Comparison of ENCODE assay signal across 8 cellular contexts in genomic region chr21:29300547-29301138, GRCh38. TPM values are rescaled to one million over a fixed set of nuclear protein-coding genes. Genes with fewer than 3 reads are reported as not detected.
DNase-seq lines count a peak whose midpoint lies in the region; ATAC-seq and TF ChIP-seq lines count a peak whose summit lies in the region.

No MANE protein-coding gene starts in this region.

- peaks cover 4% of the 10 kb centered on the region; the same call in 1 of the 2 replicates for H3K36me3 ChIP-seq in PC-3 (ENCODE audit: low read depth, low read length)
- no peaks in the 10 kb centered on the region for H3K36me3 ChIP-seq in skeletal muscle tissue (ENCODE audit: control insufficient read depth in 3 of 3, insufficient read depth in 3 of 3, low read length in 3 of 3)

- no peaks in the 10 kb centered on the region for H3F3A ChIP-seq in PC-3 (ENCODE audit: low read length, unreplicated experiment)

- peaks cover 6% of the 10 kb centered on the region for H3K27me3 Mint-ChIP-seq in activated T-cell treated with anti-CD3 and anti-CD28 coated beads, Interleukin-2, amount 50 U/mL, for 24 hours

- peak overlapping the region; percentile 33 for H3K27ac ChIP-seq in PC-3 (ENCODE audit: low read length)
- peak overlapping the region; percentile 80 for H3K27ac ChIP-seq in skeletal muscle tissue (ENCODE audit: low read depth, low read length)

- H3K4me3 Mint-ChIP-seq in activated T-cell treated with anti-CD3 and anti-CD28 coated beads, Interleukin-2, amount 50 U/mL, for 24 hours: peak overlapping the region; percentile 84

- BruUV-seq in PC-3 (replicated peaks; lab: Mats Ljungman, UMichigan): no TSS peak

- H4K20me1 ChIP-seq in PC-3 (ENCODE audit: low read length): peaks cover 49% of the 10 kb centered on the region

- peak overlapping the region; percentile 95 for H3K27ac Mint-ChIP-seq in activated T-cell treated with anti-CD3 and anti-CD28 coated beads, Interleukin-2, amount 50 U/mL, for 24 hours

- H3K9me3 Mint-ChIP-seq in activated T-cell treated with anti-CD3 and anti-CD28 coated beads, Interleukin-2, amount 50 U/mL, for 24 hours: peaks cover 10% of the 10 kb centered on the region

- DNase-seq in activated T-cell treated with anti-CD3 and anti-CD28 coated beads, Interleukin-2, amount 50 U/mL, for 24 hours: no peak
- DNase-seq in activated T-cell treated with anti-CD3 and anti-CD28 coated beads for 4 hours: no peak
- peak; percentile 16 for DNase-seq in PC-3
- DNase-seq in fibroblast of pulmonary artery (ENCODE audit: low read depth): no peak
- DNase-seq in LoVo (ENCODE audit: low spot score): no peak
- DNase-seq in NCI-H1436 treated with DMSO at 0.1 percent for 48 hours (lab: John Stamatoyannopoulos, UW): no peak

- peak overlapping the region; percentile 92 for H3K4me2 ChIP-seq in PC-3 (ENCODE audit: low read length)

- peak overlapping the region; percentile 21 for H3K9ac ChIP-seq in PC-3 (ENCODE audit: low read length)
- peak overlapping the region; percentile 69 to 93 (median 89) for H3K9ac ChIP-seq in skeletal muscle tissue (ENCODE audit: low read depth in 1 of 3, low read length in 3 of 3)

- H3K9me2 ChIP-seq in PC-3 (replicated peaks; ENCODE audit: low read length): no peaks in the 10 kb centered on the region

- peaks cover 42% of the 10 kb centered on the region for H3K4me1 ChIP-seq in PC-3 (ENCODE audit: insufficient read depth, low read length)
- H3K4me1 ChIP-seq in skeletal muscle tissue (ENCODE audit: control insufficient read depth in 3 of 3, insufficient read depth in 3 of 3, low read length in 3 of 3): peaks cover 12 to 49% (median 33%) of the 10 kb centered on the region in 3 donors

- TF ChIP-seq CTCF in PC-3 (conservative IDR thresholded peaks at IDR 0.05; ENCODE audit: low read depth, low read length): no peak
- no peak for TF ChIP-seq CTCF in fibroblast of pulmonary artery (IDR thresholded peaks at IDR 0.05; ENCODE audit: low read length, missing control alignments)

- H3K27me3 ChIP-seq in PC-3 (ENCODE audit: low read length) (no peaks in the 10 kb centered on the region), skeletal muscle tissue (ENCODE audit: control insufficient read depth in 3 of 3, insufficient read depth in 3 of 3, low read length in 3 of 3) (no peaks in the 10 kb centered on the region)

- H3K9me3 ChIP-seq in PC-3 (ENCODE audit: low read length) (no peaks in the 10 kb centered on the region), skeletal muscle tissue (ENCODE audit: control insufficient read depth in 3 of 3, low read length in 3 of 3) (no peaks in the 10 kb centered on the region)

- intact Hi-C loops in PC-3 (cut with micrococcal nuclease): no loop called here

- peaks cover 21% of the 10 kb centered on the region for H3K36me3 Mint-ChIP-seq in activated T-cell treated with anti-CD3 and anti-CD28 coated beads, Interleukin-2, amount 50 U/mL, for 24 hours (ENCODE audit: low read depth)

- H3K4me3 ChIP-seq in PC-3 (ENCODE audit: low read length) (peak overlapping the region; percentile 85), fibroblast of pulmonary artery (replicated peaks; ENCODE audit: low read depth, low read length) (peak overlapping the region; percentile 95), skeletal muscle tissue (ENCODE audit: low read length in 3 of 3) (peak overlapping the region; percentile 76 to 88 (median 82))

- CTCF ChIA-PET in PC-3 (lab: Charles Lee): interaction anchor here (0.7 to 1.8 kb wide), 5 partner anchors 47 to 137 kb away, joined by 3 to 5 read pairs (median 4); no protein-coding TSS in a partner anchor

- POLR2A ChIA-PET in PC-3 (lab: Charles Lee; ENCODE audit: unreplicated experiment): interaction anchor here (0.6 to 1.0 kb wide), 4 partner anchors 42 to 119 kb away, joined by 3 to 7 read pairs (median 4); no protein-coding TSS in a partner anchor

- no peak overlapping the region for H2AFZ ChIP-seq in PC-3 (ENCODE audit: low read length)

- peaks cover 76% of the 10 kb centered on the region for H3K4me1 Mint-ChIP-seq in activated T-cell treated with anti-CD3 and anti-CD28 coated beads, Interleukin-2, amount 50 U/mL, for 24 hours (ENCODE audit: low read depth)

- H3K79me2 ChIP-seq in PC-3 (ENCODE audit: low read length): peaks cover 65% of the 10 kb centered on the region

- ATAC-seq in HG02763 (IDR thresholded peaks at IDR 0.05; ENCODE audit: unreplicated experiment) (peak; percentile 77), PC-3 (no peak)

RNA-seq across cellular contexts. Expression of gene BACH1, which starts 1.9 kb away (rescaled TPM):
- 17.2 and 21.1 TPM in 2 replicates for total RNA-seq in PC-3 (2014; rRNA removed)
- 126 TPM for total RNA-seq in skeletal muscle tissue
